Comparison of ENCODE assay signal across 7 cellular contexts in genomic region chr11:87038235-87038960, GRCh38. TPM values are rescaled to one million over a fixed set of nuclear protein-coding genes. Genes with fewer than 3 reads are reported as not detected.
DNase-seq lines count a peak whose midpoint lies in the region; ATAC-seq, FAIRE-seq and TF ChIP-seq lines count a peak whose summit lies in the region.

No MANE protein-coding gene starts in this region.

- H3K4me1 Mint-ChIP-seq in GM23338 = peaks cover 56% of the 10 kb centered on the region

- peaks cover 10% of the 10 kb centered on the region for H3K27me3 Mint-ChIP-seq in GM23338 (ENCODE audit: insufficient read depth, low read depth, poor library complexity)

- 11 to 12% methylated on average over 9 of the region's 9 CpGs for WGBS in esophagus, 2 donors
- no CpG with 5 or more reads among the region's 9 CpGs for WGBS in neuronal stem cell (ENCODE audit: extremely low coverage in 2 of 2, insufficient read length in 2 of 2, insufficient replicate concordance in 1 of 2), 2 donors

- no peak overlapping the region for H2BK12ac ChIP-seq in neuronal stem cell (ENCODE audit: low read length)

- peak overlapping the region; percentile 90 for H3K9ac ChIP-seq in neuronal stem cell (ENCODE audit: low read depth, low read length, poor library complexity)

- no peak overlapping the region for H3K14ac ChIP-seq in neuronal stem cell (ENCODE audit: low read length)

- TF ChIP-seq CTCF in GM23338 (conservative IDR thresholded peaks at IDR 0.05; ENCODE audit: low read depth in 2 of 2) = no peak

- peak overlapping the region; percentile 44 for H2BK5ac ChIP-seq in neuronal stem cell (ENCODE audit: low read length)

- H3K4me1 ChIP-seq in GM23338 (ENCODE audit: insufficient read depth) = peaks cover 60% of the 10 kb centered on the region
- no peaks in the 10 kb centered on the region for H3K4me1 ChIP-seq in esophagus (ENCODE audit: control insufficient read depth in 2 of 2, insufficient read depth in 2 of 2, low read length in 1 of 2)
- H3K4me1 ChIP-seq in neuronal stem cell (ENCODE audit: control insufficient read depth in 2 of 2, insufficient read depth in 1 of 2, low read depth in 1 of 2, low read length in 2 of 2) = peaks cover 6 to 22% of the 10 kb centered on the region in 2 donors

- H3K27ac Mint-ChIP-seq in GM23338 = peak overlapping the region; percentile 94

- H3K36me3 ChIP-seq in GM23338 (ENCODE audit: insufficient read depth) = no peaks in the 10 kb centered on the region
- no peaks in the 10 kb centered on the region for H3K36me3 ChIP-seq in esophagus (ENCODE audit: control insufficient read depth in 2 of 2, insufficient read depth in 2 of 2, low read length in 1 of 2)
- H3K36me3 ChIP-seq in neuronal stem cell (replicated peaks in 1 of 2; ENCODE audit: control insufficient read depth in 2 of 2, insufficient read depth in 2 of 2, low read length in 2 of 2) = no peaks in the 10 kb centered on the region

- no peak overlapping the region for H4K91ac ChIP-seq in neuronal stem cell (ENCODE audit: low read depth, low read length, poor library complexity)

- H2AK5ac ChIP-seq in neuronal stem cell (ENCODE audit: low read depth, low read length) = no peak overlapping the region

- no peak overlapping the region for H4K8ac ChIP-seq in neuronal stem cell (ENCODE audit: low read depth, low read length)

- no peak for ATAC-seq in GM23338

- H3K4ac ChIP-seq in neuronal stem cell (ENCODE audit: low read length) = no peak overlapping the region

- peaks cover 4% of the 10 kb centered on the region for H3K79me1 ChIP-seq in neuronal stem cell (ENCODE audit: low read depth, low read length)

- H3K9me3 ChIP-seq in esophagus (ENCODE audit: control insufficient read depth in 2 of 2, insufficient read depth in 1 of 2, low read depth in 1 of 2, low read length in 1 of 2) = no peaks in the 10 kb centered on the region
- H3K9me3 ChIP-seq in neuronal stem cell (replicated peaks in 1 of 2; ENCODE audit: control insufficient read depth in 2 of 2, insufficient read depth in 1 of 2, low read depth in 1 of 2, low read length in 2 of 2) = no peaks in the 10 kb centered on the region

- H2BK15ac ChIP-seq in neuronal stem cell (ENCODE audit: low read length) = peak overlapping the region; percentile 61

- peaks cover 51% of the 10 kb centered on the region for H3K79me2 ChIP-seq in GM23338 (replicated peaks; ENCODE audit: insufficient read depth)

- H3K9me2 ChIP-seq in GM23338 (ENCODE audit: insufficient read depth) = no peaks in the 10 kb centered on the region

- 0 out of 2 replicates have a peak, but pooled peaks cover 4% of the 10 kb centered on the region for H3F3A ChIP-seq in GM23338 (replicated peaks; ENCODE audit: low read depth)

- H3K27ac ChIP-seq in GM23338 (ENCODE audit: low read depth) (peak overlapping the region; percentile 98), esophagus (ENCODE audit: low read depth in 2 of 2, low read length in 1 of 2) (peak overlapping the region; percentile 71 to 72), neuronal stem cell (replicated peaks; ENCODE audit: low read length) (peak overlapping the region; percentile 91)

- peak overlapping the region; percentile 8 for H3K23ac ChIP-seq in neuronal stem cell (ENCODE audit: low read depth, low read length, poor library complexity)

- DNase-seq in GM23338 (ENCODE audit: low spot score) (no peak), SK-N-DZ (ENCODE audit: low spot score) (peak; percentile 9), neuronal stem cell (ENCODE audit: low spot score) (no peak), HTR-8/SVneo (ENCODE audit: insufficient read length, low spot score) (no peak), SIG-M5 treated with dmso at 0.1 percent for 504 hours (lab: John Stamatoyannopoulos, UW; ENCODE audit: unreplicated experiment) (no peak)
- DNase-seq in stimulated activated CD4-positive, alpha-beta T cell treated with anti-CD3 and anti-CD28 coated beads, Interleukin-2, amount 100 ng/mL, for 48 hours = no peak

- H2BK120ac ChIP-seq in neuronal stem cell (ENCODE audit: low read depth, low read length) = no peak overlapping the region

- H3K18ac ChIP-seq in neuronal stem cell (ENCODE audit: low read length) = peak overlapping the region; percentile 94

- H3K4me3 Mint-ChIP-seq in GM23338 = peak overlapping the region; percentile 95

- no peak for FAIRE-seq in HTR-8/SVneo (lab: Jason Lieb, UNC)

- H3K9me3 Mint-ChIP-seq in GM23338 = no peaks in the 10 kb centered on the region

- H3K4me2 ChIP-seq in GM23338 (peak overlapping the region; percentile 89), neuronal stem cell (ENCODE audit: insufficient read depth, low read length, poor library complexity, severe bottlenecking) (peak overlapping the region; percentile 49)

- no peaks in the 10 kb centered on the region; the same call in 1 of the 2 replicates for H4K20me1 ChIP-seq in GM23338 (replicated peaks; ENCODE audit: insufficient read depth)

- H3K27me3 ChIP-seq in GM23338 (ENCODE audit: insufficient read depth) (no peaks in the 10 kb centered on the region), esophagus (ENCODE audit: control insufficient read depth in 1 of 2, insufficient read depth in 2 of 2, low read length in 2 of 2) (no peaks in the 10 kb centered on the region), neuronal stem cell (ENCODE audit: control insufficient read depth in 3 of 3, insufficient read depth in 3 of 3, low read depth in 1 of 3, low read length in 3 of 3) (no peaks in the 10 kb centered on the region)

- peaks cover 4% of the 10 kb centered on the region; the same call in 2 of the 3 replicates for H3K36me3 Mint-ChIP-seq in GM23338 (ENCODE audit: low read depth)

- H3K4me3 ChIP-seq in GM23338 (peak overlapping the region; percentile 99), esophagus (ENCODE audit: low read depth in 1 of 2, low read length in 2 of 2) (peak overlapping the region; percentile 75 to 88), neuronal stem cell (ENCODE audit: low read length in 2 of 2) (peak overlapping the region; percentile 77 to 87)

- H2AFZ ChIP-seq in GM23338 = peak overlapping the region; percentile 98
- peak overlapping the region; percentile 99 for H2AFZ ChIP-seq in neuronal stem cell (ENCODE audit: low read length)

TF ChIP-seq in GM23338, 12 proteins besides CTCF, POLR2A, EP300 and RAD21 (continues in another document):
- no peak for TF ChIP-seq ZNF331 (CRISPR knock-in tag; IDR thresholded peaks at IDR 0.05; ENCODE audit: low read depth)

RNA-seq across cellular contexts. Expression of gene TMEM135, which starts 0.7 kb away (rescaled TPM):
- 47.4 and 49.9 TPM in 2 replicates for total RNA-seq in GM23338 (2014; rRNA removed; shearing (Covaris generic))
- polyA plus RNA-seq in GM23338 (2016; fragmentation: Nextera tagmentation; extraction: Ambion mirVana) (19.2 and 23.4 TPM in 2 replicates), esophagus (1 to 10 TPM; 2.2 to 2.6 TPM)
- polyA plus RNA-seq in SK-N-DZ (2014; cell fraction: cytosol; rRNA removed) = 20.2 and 23.7 TPM in 2 replicates
- polyA plus RNA-seq in SK-N-DZ (2014; cell fraction: nucleus; rRNA removed) = 17.1 and 19.1 TPM in 2 replicates
- polyA plus RNA-seq in neuronal stem cell (2013, experiment 1 of 2) = 20.0 TPM
- 18.8 TPM for polyA plus RNA-seq in neuronal stem cell (2013, experiment 2 of 2)
